Comparison of ENCODE assay signal across 20 cellular contexts in genomic region chr16:27628216-27628945, GRCh38.
DNase-seq lines count a peak whose midpoint lies in the region; ATAC-seq and TF ChIP-seq lines count a peak whose summit lies in the region.
"Had no signal": no experiment of that assay in that cellular context is flagged by ENCODE, and none has a peak within 500 bp of the region (broad histone marks: within the 10 kb centered on the region; RNA-seq: fewer than 3 reads in every experiment).

No MANE protein-coding gene starts in this region.

- H3K9me3 ChIP-seq in ascending aorta = no peaks in the 10 kb centered on the region
- H3K9me3 ChIP-seq: gastrocnemius medialis, lower lobe of right lung, upper lobe of right lung had no signal

- H3K27ac ChIP-seq in ascending aorta = no peak overlapping the region
- H3K27ac ChIP-seq: 22Rv1, gastrocnemius medialis, lower lobe of right lung, upper lobe of right lung had no signal

- peak; percentile 58 for ATAC-seq in omental fat pad (ENCODE audit: low FRiP score)
- ATAC-seq: gastrocnemius medialis; lower lobe of right lung; naive thymus-derived CD8-positive, alpha-beta T cell; Panc1; upper lobe of right lung had no signal

- intact Hi-C loops in ascending aorta (cut with DNase I) = no loop called here

- H3K4me1 ChIP-seq in ascending aorta = peaks cover 0 to 7% of the 10 kb centered on the region in 2 donors
- H3K4me1 ChIP-seq: gastrocnemius medialis, upper lobe of right lung had no signal

- no peaks in the 10 kb centered on the region for H3K27me3 ChIP-seq in ascending aorta
- H3K27me3 ChIP-seq: gastrocnemius medialis, upper lobe of right lung had no signal

- TF ChIP-seq CTCF in omental fat pad (IDR thresholded peaks at IDR 0.05) (no peak), ascending aorta (IDR thresholded peaks at IDR 0.05) (no peak)

- H3K4me3 ChIP-seq in ascending aorta = no peak overlapping the region
- H3K4me3 ChIP-seq: gastrocnemius medialis, lower lobe of right lung, upper lobe of right lung had no signal

- peaks cover 0 to 4% of the 10 kb centered on the region in 2 donors for H3K36me3 ChIP-seq in ascending aorta
- H3K36me3 ChIP-seq: upper lobe of right lung had no signal

- peak; percentile 31 for DNase-seq in DMS 273 (lab: John Stamatoyannopoulos, UW; ENCODE audit: unreplicated experiment)
- DNase-seq in DMS 273 treated with DMSO at 0.1 percent for 48 hours (lab: John Stamatoyannopoulos, UW) = no peak
- DNase-seq in NCI-H2171 treated with DMSO at 0.1 percent for 48 hours (lab: John Stamatoyannopoulos, UW) = peak; percentile 72
- DNase-seq in fibroblast of peridontal ligament (ENCODE audit: extremely low read depth) = peak; percentile 12
- DNase-seq in omental fat pad (ENCODE audit: low spot score) = no peak
- no peak for DNase-seq in ascending aorta (ENCODE audit: low spot score in 2 of 2)
- no peak for DNase-seq in RKO (ENCODE audit: low spot score)
- no peak for DNase-seq in T1000 (lab: John Stamatoyannopoulos, UW)
- DNase-seq: activated CD4-positive, alpha-beta T cell treated with anti-CD3 and anti-CD28 coated beads, Interleukin-2, amount 50 U/mL, for 4 hours; activated naive CD4-positive, alpha-beta T cell treated with anti-CD3 and anti-CD28 coated beads for 36 hours; gastrocnemius medialis; H7; lower lobe of right lung; naive thymus-derived CD8-positive, alpha-beta T cell; NCI-H1436 treated with DMSO at 0.1 percent for 48 hours; NCI-H526; stimulated activated naive CD4-positive, alpha-beta T cell; upper lobe of right lung had no signal

Comparison
In these comparisons a context has a peak if more than half of its experiments do, and no peak if none do; other contexts are left out.
1. DNase-seq: peak in DMS 273 (single experiment), NCI-H2171 treated with DMSO at 0.1 percent for 48 hours (single experiment) and fibroblast of peridontal ligament (single experiment); none in DMS 273 treated with DMSO at 0.1 percent for 48 hours (single experiment), omental fat pad (single experiment), ascending aorta (0 of 2), RKO (single experiment) and T1000 (single experiment).